ENCODE assay signal across 23 cellular contexts in genomic region chr1:200372885-200373181, GRCh38. TPM values are rescaled to one million over a fixed set of nuclear protein-coding genes. Genes with fewer than 3 reads are reported as not detected.
DNase-seq lines count a peak whose midpoint lies in the region; ATAC-seq, FAIRE-seq and TF ChIP-seq lines count a peak whose summit lies in the region.
"Had no signal": no experiment of that assay in that cellular context is flagged by ENCODE, and none has a peak within 500 bp of the region (broad histone marks: within the 10 kb centered on the region; RNA-seq: fewer than 3 reads in every experiment).

No MANE protein-coding gene starts in this region.

- DNase-seq in IMR-90 = no peak
- no peak for DNase-seq in WTC11 (ENCODE audit: low spot score)
- DNase-seq in superior temporal gyrus (ENCODE audit: extremely low spot score) = peak; percentile 55
- DNase-seq in small intestine = no peak
- DNase-seq: activated CD8-positive, alpha-beta T cell treated with anti-CD3 and anti-CD28 coated beads for 36 hours; activated naive CD4-positive, alpha-beta T cell treated with anti-CD3 and anti-CD28 coated beads, Interleukin-2, amount 10 ng/mL, durations not matched to agents 7 days and 5 days; activated T-cell treated with anti-CD3 and anti-CD28 coated beads, Interleukin-2, amount 50 U/mL, for 1 hour; CD8-positive, alpha-beta T cell; DMS79; effector memory CD8-positive, alpha-beta T cell; glutamatergic neuron; midbrain; NCI-H1436; NCI-H2171 treated with DMSO at 0.1 percent for 48 hours; nephron progenitor cell; spleen; stimulated activated CD4-positive, alpha-beta T cell treated with anti-CD3 and anti-CD28 coated beads, Interleukin-4, amount 100 ng/mL, for 24 hours had no signal

- TF ChIP-seq POLR2A in IMR-90 (IDR thresholded peaks at IDR 0.05; ENCODE audit: low read depth, low read length) = no peak

- H4K5ac ChIP-seq in IMR-90 (ENCODE audit: low read depth, low read length) = peak overlapping the region; percentile 62; the same call in 1 of the 2 replicates

- H3K9me3 Mint-ChIP-seq in WTC11 = peaks cover 6% of the 10 kb centered on the region; the same call in 1 of the 2 replicates
- H3K9me3 Mint-ChIP-seq: activated CD8-positive, alpha-beta T cell treated with anti-CD3 and anti-CD28 coated beads for 36 hours; activated naive CD4-positive, alpha-beta T cell treated with anti-CD3 and anti-CD28 coated beads, Interleukin-2, amount 10 ng/mL, durations not matched to agents 7 days and 5 days; CD8-positive, alpha-beta T cell; effector memory CD8-positive, alpha-beta T cell; stimulated activated naive CD8-positive, alpha-beta T cell treated with anti-CD3 and anti-CD28 coated beads, Interleukin-15, Interleukin-2, amounts not matched to agents 100 ng/mL and 50 ng/mL, for 24 hours had no signal

- no peak overlapping the region; the same call in 1 of the 2 replicates for H3K23ac ChIP-seq in IMR-90 (ENCODE audit: low read depth, low read length)

- H3K36me3 ChIP-seq in IMR-90 (ENCODE audit: control insufficient read depth, insufficient read depth, low read length) (no peaks in the 10 kb centered on the region), iPS-20b (ENCODE audit: insufficient read depth, low read depth, low read length) (peaks cover 14% of the 10 kb centered on the region; the same call in 1 of the 2 replicates), small intestine (ENCODE audit: control insufficient read depth in 2 of 2, insufficient read depth in 2 of 2, low read length in 2 of 2) (no peaks in the 10 kb centered on the region)
- H3K36me3 ChIP-seq: MG63 had no signal

- dilution Hi-C loops in IMR-90 (cut with HindIII; ENCODE audit: low sequenced_read_pairs, unreplicated experiment) = no loop called here

- no peak overlapping the region for H2AFZ ChIP-seq in IMR-90 (replicated peaks; ENCODE audit: low read length, poor library complexity)

- no peak overlapping the region for H3K4me3 ChIP-seq in IMR-90 (ENCODE audit: insufficient read depth, low read depth, low read length)
- H3K4me3 ChIP-seq in iPS-20b (ENCODE audit: low read length) = peak overlapping the region; percentile 64; the same call in 1 of the 2 replicates
- H3K4me3 ChIP-seq in small intestine (ENCODE audit: low read depth in 1 of 2, low read length in 2 of 2) = no peak overlapping the region
- H3K4me3 ChIP-seq: MG63, spleen had no signal

- H3K9ac ChIP-seq in IMR-90 (ENCODE audit: low read depth, low read length) (no peak overlapping the region), iPS-20b (ENCODE audit: low read depth, low read length) (peak overlapping the region; percentile 63; the same call in 1 of the 2 replicates)

- peak overlapping the region; percentile 95 for H2BK5ac ChIP-seq in IMR-90 (ENCODE audit: low read depth, low read length, poor library complexity, severe bottlenecking)

- H3K27me3 ChIP-seq in IMR-90 (ENCODE audit: control insufficient read depth, insufficient read depth, low read length) (no peaks in the 10 kb centered on the region), iPS-20b (ENCODE audit: insufficient read depth, low read length) (no peaks in the 10 kb centered on the region), small intestine (ENCODE audit: control insufficient read depth in 2 of 2, insufficient read depth in 2 of 2, low read length in 2 of 2) (no peaks in the 10 kb centered on the region)
- H3K27me3 ChIP-seq: MG63, spleen had no signal

- WGBS in IMR-90 (ENCODE audit: extremely low coverage in 2 of 2, insufficient read length in 1 of 2), 2 experiments = no CpG with 5 or more reads among the region's 2 CpGs
- WGBS in small intestine, 3 donors = 78 to 84% (median 80%) methylated on average over 2 of the region's 2 CpGs

- H3K27ac ChIP-seq in IMR-90 (ENCODE audit: insufficient read depth, low read length) (no peak overlapping the region), iPS-20b (ENCODE audit: low read length) (peak overlapping the region; percentile 21), small intestine (ENCODE audit: low read depth in 1 of 2, low read length in 1 of 2) (no peak overlapping the region)
- H3K27ac ChIP-seq: spleen had no signal

- 0 out of 4 replicates have a peak, but pooled peaks cover 0 to 3% of the 10 kb centered on the region in 2 experiments for H3K79me1 ChIP-seq in IMR-90 (ENCODE audit: low read depth in 1 of 2, low read length in 2 of 2)

- no peak overlapping the region for H3K56ac ChIP-seq in IMR-90 (ENCODE audit: extremely low read depth, insufficient read depth, low read length)

- FAIRE-seq in small intestine (lab: Jason Lieb, UNC) = no peak
- FAIRE-seq: GM12892 had no signal

- peak overlapping the region; percentile 6; the same call in 1 of the 2 replicates for H3K4me3 Mint-ChIP-seq in WTC11
- H3K4me3 Mint-ChIP-seq: activated CD8-positive, alpha-beta T cell treated with anti-CD3 and anti-CD28 coated beads for 36 hours; activated naive CD4-positive, alpha-beta T cell treated with anti-CD3 and anti-CD28 coated beads, Interleukin-2, amount 10 ng/mL, durations not matched to agents 7 days and 5 days; CD8-positive, alpha-beta T cell; effector memory CD8-positive, alpha-beta T cell; nephron progenitor cell; stimulated activated naive CD8-positive, alpha-beta T cell treated with anti-CD3 and anti-CD28 coated beads, Interleukin-15, Interleukin-2, amounts not matched to agents 100 ng/mL and 50 ng/mL, for 24 hours had no signal

- peaks cover 3% of the 10 kb centered on the region; the same call in 1 of the 2 replicates for H3K27me3 Mint-ChIP-seq in WTC11 (ENCODE audit: low read depth)
- H3K27me3 Mint-ChIP-seq: activated CD8-positive, alpha-beta T cell treated with anti-CD3 and anti-CD28 coated beads for 36 hours; activated naive CD4-positive, alpha-beta T cell treated with anti-CD3 and anti-CD28 coated beads, Interleukin-2, amount 10 ng/mL, durations not matched to agents 7 days and 5 days; effector memory CD8-positive, alpha-beta T cell; stimulated activated naive CD8-positive, alpha-beta T cell treated with anti-CD3 and anti-CD28 coated beads, Interleukin-15, Interleukin-2, amounts not matched to agents 100 ng/mL and 50 ng/mL, for 24 hours had no signal

- peak overlapping the region; percentile 9 for H2AK5ac ChIP-seq in IMR-90 (ENCODE audit: low read depth, low read length)

- peak overlapping the region; percentile 30; the same call in 1 of the 2 replicates for H2BK20ac ChIP-seq in IMR-90 (ENCODE audit: low read depth, low read length)

- H2BK15ac ChIP-seq in IMR-90 (ENCODE audit: low read depth, low read length) = peak overlapping the region; percentile 73; the same call in 2 of the 3 replicates

- H4K8ac ChIP-seq in IMR-90 (ENCODE audit: low read depth in 2 of 2, low read length in 2 of 2) = peak overlapping the region; percentile 21 to 44; a peak in 2 of 4 replicates

- H3K4me1 Mint-ChIP-seq in WTC11 = peaks cover 84% of the 10 kb centered on the region
- H3K4me1 Mint-ChIP-seq: activated naive CD4-positive, alpha-beta T cell treated with anti-CD3 and anti-CD28 coated beads, Interleukin-2, amount 10 ng/mL, durations not matched to agents 7 days and 5 days had no signal

- H3K4me1 ChIP-seq in IMR-90 (ENCODE audit: control insufficient read depth, insufficient read depth, low read length) (peaks cover 6% of the 10 kb centered on the region), iPS-20b (ENCODE audit: insufficient read depth, low read length) (peaks cover 56% of the 10 kb centered on the region), small intestine (ENCODE audit: control insufficient read depth in 2 of 2, insufficient read depth in 1 of 2, low read depth in 1 of 2, low read length in 1 of 2) (no peaks in the 10 kb centered on the region)

- H4K91ac ChIP-seq in IMR-90 (ENCODE audit: insufficient read depth, low read depth, low read length) = peak overlapping the region; percentile 72

- peaks cover 14% of the 10 kb centered on the region for H3K36me3 Mint-ChIP-seq in WTC11
- H3K36me3 Mint-ChIP-seq: activated naive CD4-positive, alpha-beta T cell treated with anti-CD3 and anti-CD28 coated beads, Interleukin-2, amount 10 ng/mL, durations not matched to agents 7 days and 5 days had no signal

- 0 out of 2 replicates have a peak overlapping the region, but pooled peaks have one; percentile 3 for H3K27ac Mint-ChIP-seq in WTC11
- H3K27ac Mint-ChIP-seq: activated CD8-positive, alpha-beta T cell treated with anti-CD3 and anti-CD28 coated beads for 36 hours; activated naive CD4-positive, alpha-beta T cell treated with anti-CD3 and anti-CD28 coated beads, Interleukin-2, amount 10 ng/mL, durations not matched to agents 7 days and 5 days; CD8-positive, alpha-beta T cell; effector memory CD8-positive, alpha-beta T cell; nephron progenitor cell; stimulated activated naive CD8-positive, alpha-beta T cell treated with anti-CD3 and anti-CD28 coated beads, Interleukin-15, Interleukin-2, amounts not matched to agents 100 ng/mL and 50 ng/mL, for 24 hours had no signal

- H3K18ac ChIP-seq in IMR-90 (ENCODE audit: low read depth, low read length) = peak overlapping the region; percentile 81; the same call in 1 of the 2 replicates

- BruUV-seq in IMR-90 (replicated peaks; lab: Mats Ljungman, UMichigan) = no TSS peak

- H3K4me2 ChIP-seq in IMR-90 (ENCODE audit: low read depth, low read length) = no peak overlapping the region

- in situ Hi-C loops in IMR-90 (cut with MboI; ENCODE audit: low sequenced_read_pairs) = no loop called here

- no peaks in the 10 kb centered on the region for H4K20me1 ChIP-seq in IMR-90 (ENCODE audit: insufficient read depth, low read length)

- peak overlapping the region; percentile 46; the same call in 1 of the 2 replicates for H3K14ac ChIP-seq in IMR-90 (replicated peaks; ENCODE audit: low read depth, low read length)

- POLR2A ChIA-PET in IMR-90 (lab: Charles Lee; ENCODE audit: unreplicated experiment) (no interaction called here), WTC11 (lab: Charles Lee) (interaction anchor here (0.5 to 2.3 kb wide), 2 partner anchors 8 to 34 kb away, joined by 3 to 11 read pairs; no protein-coding TSS in a partner anchor)

- H3K9me3 ChIP-seq in IMR-90 (ENCODE audit: control insufficient read depth, insufficient read depth, low read length) (no peaks in the 10 kb centered on the region), iPS-20b (ENCODE audit: insufficient read depth, low read depth, low read length) (no peaks in the 10 kb centered on the region), small intestine (ENCODE audit: control insufficient read depth, low read depth) (no peaks in the 10 kb centered on the region)
- H3K9me3 ChIP-seq: MG63, spleen had no signal

- peak; percentile 19; the same call in 1 of the 2 replicates for ATAC-seq in IMR-90 (ENCODE audit: low read depth)
- no peak for ATAC-seq in WTC11
- ATAC-seq in GM18519 (IDR thresholded peaks at IDR 0.05; ENCODE audit: low FRiP score, unreplicated experiment) = no peak
- no peak for ATAC-seq in GM19463 (IDR thresholded peaks at IDR 0.05; ENCODE audit: unreplicated experiment)
- ATAC-seq: activated CD8-positive, alpha-beta T cell treated with anti-CD3 and anti-CD28 coated beads for 36 hours; CD8-positive, alpha-beta T cell; effector memory CD8-positive, alpha-beta T cell had no signal

- intact Hi-C loops in IMR-90 (cut with micrococcal nuclease) = no loop called here

- H2BK120ac ChIP-seq in IMR-90 (ENCODE audit: low read depth, low read length) = peak overlapping the region; percentile 78; the same call in 1 of the 2 replicates

- TF ChIP-seq CTCF in IMR-90 (conservative IDR thresholded peaks at IDR 0.05; ENCODE audit: low read depth, low read length) = no peak
- TF ChIP-seq CTCF in WTC11 (IDR thresholded peaks at IDR 0.05) = no peak

- peak overlapping the region; percentile 7; the same call in 1 of the 2 replicates for H3K4ac ChIP-seq in IMR-90 (ENCODE audit: low read depth, low read length)

- TF ChIP-seq RAD21 in IMR-90 (IDR thresholded peaks at IDR 0.05; ENCODE audit: low read length) = no peak

- H3K9me1 ChIP-seq in IMR-90 (ENCODE audit: insufficient read depth, low read length) = peaks cover 8% of the 10 kb centered on the region

- CTCF ChIA-PET in IMR-90 (lab: Yijun Ruan, JAX) (interaction anchor here (1.8 kb wide), 1 partner anchor 10 kb away, joined by 4 read pairs; no protein-coding TSS in a partner anchor), WTC11 (lab: Charles Lee) (interaction anchor here (1.0 to 3.8 kb wide), 3 partner anchors 9 to 418 kb away, joined by 3 to 16 read pairs (median 4); no protein-coding TSS in a partner anchor)

- no peak overlapping the region for H2AK9ac ChIP-seq in IMR-90 (replicated peaks; ENCODE audit: low read depth, low read length, poor library complexity)

RNA-seq across cellular contexts. Expression of gene ZNF281, which starts 37.0 kb away (rescaled TPM):
- total RNA-seq in IMR-90 (2012; rRNA removed) = 37.5 and 38.0 TPM in 2 replicates
- 5.4 and 7.0 TPM in 2 replicates for polyA plus RNA-seq in IMR-90 (2012; rRNA removed)
- polyA plus RNA-seq in IMR-90 (2012; cell fraction: cytosol; rRNA removed) = 1.1 and 1.7 TPM in 2 replicates
- polyA plus RNA-seq in IMR-90 (2012; cell fraction: nucleus; rRNA removed; ENCODE audit: low replicate concordance) = 2.1 and 9.7 TPM in 2 replicates
- 47.7 to 49.6 TPM (median 49.3 TPM) in 3 replicates for total RNA-seq in WTC11 (2021)
- 1 to 10 TPM; 1.6 to 3.6 (median 3.1) TPM for polyA plus RNA-seq in small intestine
